Comparison of ENCODE assay signal across 12 cellular contexts in the genomic region with DNA sequence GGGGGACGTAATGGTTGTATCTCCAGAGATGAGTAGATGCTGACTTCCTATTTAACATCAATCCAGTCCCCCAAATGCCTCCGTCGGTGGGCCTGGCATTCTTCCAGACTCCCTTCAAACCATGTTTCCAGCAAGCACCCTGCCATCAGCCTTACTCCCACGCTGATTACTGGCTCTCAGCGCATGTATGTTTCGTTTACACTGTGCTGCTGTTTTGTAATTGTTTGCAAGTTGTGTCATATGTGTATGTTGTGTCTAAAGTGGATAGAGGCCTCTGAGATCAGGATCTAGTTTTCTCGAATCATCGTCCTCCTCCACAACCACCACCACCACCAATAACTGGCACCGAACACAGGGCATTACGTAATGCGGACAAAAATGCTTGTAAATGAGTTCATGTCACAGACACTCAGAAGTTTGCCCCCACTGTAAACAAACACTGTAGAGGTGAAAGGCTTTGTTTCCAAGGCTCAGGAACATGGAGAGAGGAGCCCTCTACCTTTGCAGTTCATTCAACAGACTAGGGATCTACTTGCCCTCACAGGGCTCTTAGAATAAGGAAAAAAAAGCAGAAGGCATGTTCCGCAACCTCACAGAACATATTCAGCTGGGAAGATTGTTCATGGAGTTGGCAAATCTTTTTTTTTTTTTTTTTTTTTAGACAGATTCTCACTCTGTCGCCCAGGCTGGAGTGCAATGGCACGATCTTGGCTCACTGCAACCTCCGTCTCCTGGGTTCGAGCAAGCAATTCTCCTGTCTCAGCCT. TPM values are rescaled to one million over a fixed set of nuclear protein-coding genes. Genes with fewer than 3 reads are reported as not detected.
A peak's percentile ranks its signal among the peaks of the same experiment; 100 is the strongest.
DNase-seq lines count a peak whose midpoint lies in the region; ATAC-seq, FAIRE-seq and TF ChIP-seq lines count a peak whose summit lies in the region.
"Had no signal": no experiment of that assay in that cellular context is flagged by ENCODE, and none has a peak within 500 bp of the region (broad histone marks: within the 10 kb centered on the region; RNA-seq: fewer than 3 reads in every experiment).

No MANE protein-coding gene starts in this region.

- no peaks in the 10 kb centered on the region for H3K9me3 ChIP-seq in A549
- H3K9me3 ChIP-seq in HepG2 (ENCODE audit: low read length): no peaks in the 10 kb centered on the region
- H3K9me3 ChIP-seq in MM.1S (replicated peaks; ENCODE audit: insufficient read depth, low read length): no peaks in the 10 kb centered on the region
- H3K9me3 ChIP-seq in ovary: no peaks in the 10 kb centered on the region

- intact Hi-C loops in HepG2 (cut with micrococcal nuclease; ENCODE audit: unreplicated experiment): no loop called here
- intact Hi-C loops in ovary (cut with DNase I): loop anchor here in 1 of 4 donors (5.0 kb wide), 1 partner anchor 157 kb away; no protein-coding TSS in a partner anchor

- POLR2A ChIA-PET in A549 (lab: Yijun Ruan, JAX) (no interaction called here), WTC11 (lab: Charles Lee) (interaction anchor here (0.7 kb wide), 1 partner anchor 685 kb away, joined by 5 read pairs; no protein-coding TSS in a partner anchor), HepG2 (lab: Yijun Ruan, JAX) (interaction anchor here (0.7 to 0.8 kb wide), 2 partner anchors 9 to 37 kb away, joined by 3 to 4 read pairs; no protein-coding TSS in a partner anchor)

- no peak for TF ChIP-seq POLR2A in A549 (IDR thresholded peaks at IDR 0.05; ENCODE audit: low read length)
- TF ChIP-seq POLR2A in HepG2 (IDR thresholded peaks at IDR 0.05; ENCODE audit: insufficient read depth in 1 of 2, low read depth in 2 of 2, low read length in 2 of 2): no peak
- TF ChIP-seq POLR2A in ovary (IDR thresholded peaks at IDR 0.05): no peak

- no peak; the same call in 2 of the 3 replicates for TF ChIP-seq CTCF in A549 (IDR thresholded peaks at IDR 0.05)
- TF ChIP-seq CTCF in WTC11 (IDR thresholded peaks at IDR 0.05): no peak
- peak; percentile 30; the same call in 1 of the 2 replicates for TF ChIP-seq CTCF in HepG2 (CRISPR knock-in tag; IDR thresholded peaks at IDR 0.05)
- TF ChIP-seq CTCF in MM.1S (IDR thresholded peaks at IDR 0.05; ENCODE audit: low read length): no peak
- TF ChIP-seq CTCF in GM10266 (IDR thresholded peaks at IDR 0.05; ENCODE audit: control insufficient read depth, insufficient read depth, low read depth, missing control alignments): no peak
- no peak for TF ChIP-seq CTCF in ovary (IDR thresholded peaks at IDR 0.05)

- H3K79me2 ChIP-seq in HepG2 (ENCODE audit: insufficient read depth, low read length) (no peaks in the 10 kb centered on the region), MM.1S (ENCODE audit: low read length) (no peaks in the 10 kb centered on the region)

- peaks cover 7% of the 10 kb centered on the region; the same call in 1 of the 2 replicates for H3F3A ChIP-seq in MM.1S (ENCODE audit: insufficient read depth, low read length)

- no peak overlapping the region for H3K4me3 Mint-ChIP-seq in WTC11
- H3K4me3 Mint-ChIP-seq: CD8-positive, alpha-beta T cell had no signal

- H3K27me3 ChIP-seq in HepG2 (ENCODE audit: control insufficient read depth in 1 of 2, insufficient read depth in 2 of 2, low read length in 2 of 2): no peaks in the 10 kb centered on the region
- no peaks in the 10 kb centered on the region for H3K27me3 ChIP-seq in MM.1S (replicated peaks; ENCODE audit: insufficient read depth, low read length)
- no peaks in the 10 kb centered on the region for H3K27me3 ChIP-seq in ovary
- H3K27me3 ChIP-seq: foreskin keratinocyte had no signal

- peaks cover 47% of the 10 kb centered on the region for H3K4me1 Mint-ChIP-seq in WTC11

- H3K27me3 Mint-ChIP-seq in WTC11 (ENCODE audit: low read depth): peaks cover 5% of the 10 kb centered on the region

- peak overlapping the region; percentile 57; the same call in 1 of the 2 replicates for H3K27ac Mint-ChIP-seq in WTC11
- H3K27ac Mint-ChIP-seq: CD8-positive, alpha-beta T cell had no signal

- peaks cover 62% of the 10 kb centered on the region for H3K4me1 ChIP-seq in A549
- H3K4me1 ChIP-seq in HepG2 (ENCODE audit: insufficient read depth, low read length): peaks cover 69% of the 10 kb centered on the region
- peaks cover 6% of the 10 kb centered on the region for H3K4me1 ChIP-seq in MM.1S (ENCODE audit: low read length)
- H3K4me1 ChIP-seq in ovary (ENCODE audit: insufficient read depth): peaks cover 3% of the 10 kb centered on the region

- ATAC-seq in A549 (peak; percentile 41 to 57), WTC11 (no peak), HepG2 (peak; percentile 15; the same call in 1 of the 3 replicates), HG03354 (IDR thresholded peaks at IDR 0.05; ENCODE audit: poor library complexity, severe bottlenecking, unreplicated experiment) (no peak)
- ATAC-seq: CD8-positive, alpha-beta T cell; foreskin keratinocyte had no signal

- H4K20me1 ChIP-seq in HepG2 (ENCODE audit: insufficient read depth, low read length) (no peaks in the 10 kb centered on the region), MM.1S (ENCODE audit: insufficient read depth, low read length) (no peaks in the 10 kb centered on the region)

- no peak overlapping the region for H3K4me3 ChIP-seq in A549
- H3K4me3 ChIP-seq in HepG2 (replicated peaks in 1 of 3; ENCODE audit: insufficient read depth in 1 of 3, low read depth in 2 of 3, low read length in 3 of 3): peak overlapping the region in 1 of 3 experiments; percentile 7; a peak in 1 of 6 replicates
- no peak overlapping the region for H3K4me3 ChIP-seq in MM.1S (ENCODE audit: low read length)
- no peak overlapping the region for H3K4me3 ChIP-seq in ovary

- no peak overlapping the region for H3K9ac ChIP-seq in HepG2 (ENCODE audit: insufficient read depth, low read depth, low read length)
- no peak overlapping the region for H3K9ac ChIP-seq in MM.1S (ENCODE audit: low read length)

- H3K9me3 Mint-ChIP-seq in WTC11: no peaks in the 10 kb centered on the region
- H3K9me3 Mint-ChIP-seq: CD8-positive, alpha-beta T cell had no signal

- TF ChIP-seq EP300 in A549 (IDR thresholded peaks at IDR 0.05) (peak; percentile 85; a peak in 3 of 5 replicates), HepG2 (IDR thresholded peaks at IDR 0.05; ENCODE audit: low read depth in 2 of 2, low read length in 2 of 2) (no peak; a peak in 1 of 4 replicates), HepG2 (CRISPR knock-in tag; IDR thresholded peaks at IDR 0.05; ENCODE audit: borderline replicate concordance) (no peak), ovary (IDR thresholded peaks at IDR 0.05) (no peak)

- no peaks in the 10 kb centered on the region for H3K9me2 ChIP-seq in MM.1S (replicated peaks; ENCODE audit: insufficient read depth, low read length)

- DNase-seq in A549 (ENCODE audit: low read depth in 1 of 2, low spot score in 1 of 2): peak; percentile 62 to 96
- peak; percentile 92 for DNase-seq in HT-29 (ENCODE audit: low spot score)
- DNase-seq in WTC11 (ENCODE audit: low spot score): no peak
- DNase-seq in HepG2 (ENCODE audit: low spot score): peak; percentile 80
- no peak for DNase-seq in MM.1S
- no peak for DNase-seq in GM10266 (ENCODE audit: extremely low spot score)
- no peak for DNase-seq in ovary
- DNase-seq: activated CD4-positive, CD25-positive, alpha-beta regulatory T cell; CD8-positive, alpha-beta T cell; stimulated activated CD4-positive, alpha-beta T cell treated with anti-CD3 and anti-CD28 coated beads, Interleukin-4, amount 100 ng/mL, for 24 hours had no signal

- FAIRE-seq in A549 (lab: Jason Lieb, UNC): peak; percentile 87
- peak; percentile 58 for FAIRE-seq in HepG2 (lab: Jason Lieb, UNC)

- peak overlapping the region; percentile 70 to 77 for H3K27ac ChIP-seq in A549
- H3K27ac ChIP-seq in HepG2 (ENCODE audit: extremely low read length, insufficient read depth, low read length): no peak overlapping the region
- no peak overlapping the region for H3K27ac ChIP-seq in MM.1S (ENCODE audit: low read length)
- H3K27ac ChIP-seq in ovary: no peak overlapping the region
- H3K27ac ChIP-seq: foreskin keratinocyte had no signal

- H3K4me2 ChIP-seq in A549: peak overlapping the region; percentile 66
- H3K4me2 ChIP-seq in HepG2 (ENCODE audit: low read depth, low read length): peak overlapping the region; percentile 54
- no peak overlapping the region for H3K4me2 ChIP-seq in MM.1S (ENCODE audit: low read depth, low read length)

- H3K36me3 ChIP-seq in HepG2 (replicated peaks in 1 of 2; ENCODE audit: control insufficient read depth in 1 of 2, insufficient read depth in 2 of 2, low read length in 2 of 2): no peaks in the 10 kb centered on the region
- H3K36me3 ChIP-seq in MM.1S (replicated peaks; ENCODE audit: insufficient read depth, low read length): no peaks in the 10 kb centered on the region
- no peaks in the 10 kb centered on the region for H3K36me3 ChIP-seq in ovary

- TF ChIP-seq RAD21 in A549 (conservative IDR thresholded peaks at IDR 0.05 in 1 of 2, IDR thresholded peaks at IDR 0.05 in 1 of 2) (peak in 1 of 2 experiments; percentile 54; a peak in 2 of 5 replicates), HepG2 (CRISPR knock-in tag; IDR thresholded peaks at IDR 0.05) (no peak)

- H2AFZ ChIP-seq in HepG2 (ENCODE audit: low read length): no peak overlapping the region
- H2AFZ ChIP-seq in MM.1S (ENCODE audit: low read length): no peak overlapping the region

- H3K36me3 Mint-ChIP-seq in WTC11: no peaks in the 10 kb centered on the region
- H3K36me3 Mint-ChIP-seq: CD8-positive, alpha-beta T cell had no signal

- CTCF ChIA-PET in A549 (lab: Yijun Ruan, JAX) (interaction anchor here (0.7 to 17.4 kb wide), 7 partner anchors 12 to 256 kb away, joined by 3 to 732 read pairs (median 4); a partner anchor contains a TSS), WTC11 (lab: Charles Lee) (interaction anchor here (0.7 kb wide), 1 partner anchor 76 kb away, joined by 7 read pairs; no protein-coding TSS in a partner anchor), HepG2 (lab: Yijun Ruan, JAX; ENCODE audit: low intra/inter-chr PET ratio, low total read pairs) (interaction anchor here (1.4 kb wide), 1 partner anchor 12 kb away, joined by 3 read pairs; no protein-coding TSS in a partner anchor)

- in situ Hi-C loops in HepG2 (cut with HindIII; ENCODE audit: extremely low pct_ligation_motif_present, low pct_unique_long_range_greater_than_20kb): no loop called here

- no TSS peak for BruUV-seq in HepG2 (replicated peaks; lab: Mats Ljungman, UMichigan)

- 35% methylated on average over 16 of the region's 16 CpGs for WGBS in A549 (ENCODE audit: missing lambda C conversion rate)
- WGBS in HepG2 (ENCODE audit: low lambda C conversion rate): 8% methylated on average over 16 of the region's 16 CpGs
- WGBS in ovary, 3 donors: 63 to 65% (median 63%) methylated on average over 16 of the region's 16 CpGs

RNA-seq across cellular contexts. Expression of a gene that starts 46.1 kb away (rescaled TPM):
- polyA plus RNA-seq in A549 (2011; rRNA removed) (45.3 and 61.0 TPM in 2 replicates), A549 (2017; fragmentation: RNase III; extraction: RNeasy Plus Mini Kit Qiagen cat#74134 plus additional on column Dnase treatment) (39.2 to 55.6 TPM (median 47.1 TPM) in 3 replicates), HepG2 (2011; rRNA removed) (17.0 and 31.8 TPM in 2 replicates), ovary (10 to 100 TPM; 12.4 to 24.4 TPM)
- 70.7 and 85.3 TPM in 2 replicates for polyA plus RNA-seq in A549 (2012; cell fraction: cytosol; rRNA removed)
- 165 and 233 TPM in 2 replicates for polyA plus RNA-seq in A549 (2012; cell fraction: nucleus; rRNA removed)
- 66.1 and 79.1 TPM in 2 replicates for polyA minus RNA-seq in A549 (2011; rRNA and poly(A)+ RNA removed)
- total RNA-seq in HT-29 (2014; rRNA removed; shearing (Covaris generic)): 198 and 272 TPM in 2 replicates
- total RNA-seq in WTC11 (2021) (50.1 to 53.3 TPM (median 50.2 TPM) in 3 replicates), HepG2 (2016; rRNA removed; fragmentation: Illumina TruSeq; extraction: Trizol) (1.3 and 2.1 TPM in 2 replicates), ovary (10 to 100 TPM; 25.3 to 83.8 (median 51.0) TPM)
- 2.8 and 3.6 TPM in 2 replicates for total RNA-seq in HepG2 (2016; cell fraction: cytosol; rRNA removed; fragmentation: Illumina TruSeq; extraction: Trizol; ENCODE audit: low read depth)
- total RNA-seq in HepG2 (2016; cell fraction: insoluble cytoplasmic fraction; rRNA removed; fragmentation: Illumina TruSeq; extraction: Trizol): 1.8 and 2.7 TPM in 2 replicates
- total RNA-seq in HepG2 (2016; cell fraction: membrane; rRNA removed; fragmentation: Illumina TruSeq; extraction: Trizol): 1.5 and 1.8 TPM in 2 replicates
- 4.4 and 5.3 TPM in 2 replicates for total RNA-seq in HepG2 (2016; cell fraction: nucleus; rRNA removed; fragmentation: Illumina TruSeq; extraction: Trizol)
- polyA plus RNA-seq in HepG2 (2011; cell fraction: cytosol; rRNA removed): 11.3 and 13.8 TPM in 2 replicates
- polyA plus RNA-seq in HepG2 (2011; cell fraction: nucleus; rRNA removed): 63.8 and 71.1 TPM in 2 replicates
- 11.2 and 22.4 TPM in 2 replicates for polyA plus RNA-seq in HepG2 (2012)
- 0.40 and 0.47 TPM in 2 replicates for polyA plus RNA-seq in HepG2 (2016; cell fraction: cytosol; fragmentation: Illumina TruSeq; extraction: Trizol; ENCODE audit: low read depth)
- polyA plus RNA-seq in HepG2 (2016; cell fraction: insoluble cytoplasmic fraction; fragmentation: Illumina TruSeq; extraction: Trizol; ENCODE audit: low read depth): 2.0 and 2.2 TPM in 2 replicates
- polyA plus RNA-seq in HepG2 (2016; cell fraction: membrane; fragmentation: Illumina TruSeq; extraction: Trizol; ENCODE audit: low read depth): 0.70 and 1.2 TPM in 2 replicates
- 14.4 and 14.8 TPM in 2 replicates for polyA plus RNA-seq in HepG2 (2016; cell fraction: nucleus; fragmentation: Illumina TruSeq; extraction: Trizol; ENCODE audit: insufficient read depth, low read depth)
- 42.2 and 71.8 TPM in 2 replicates for polyA minus RNA-seq in HepG2 (2011; rRNA and poly(A)+ RNA removed; ENCODE audit: low replicate concordance)
- 25.4 and 35.9 TPM in 2 replicates for polyA minus RNA-seq in HepG2 (2011; cell fraction: cytosol; rRNA and poly(A)+ RNA removed)
- polyA minus RNA-seq in HepG2 (2011; cell fraction: nucleus; rRNA and poly(A)+ RNA removed): 35.4 and 39.4 TPM in 2 replicates

RNA-seq across cellular contexts. Expression of a gene that starts 52.8 kb away (rescaled TPM):
- polyA plus RNA-seq in A549 (2011; rRNA removed): 31.8 and 37.7 TPM in 2 replicates
- polyA plus RNA-seq in A549 (2012; cell fraction: cytosol; rRNA removed): 32.9 and 45.4 TPM in 2 replicates
- 39.0 and 45.7 TPM in 2 replicates for polyA plus RNA-seq in A549 (2012; cell fraction: nucleus; rRNA removed)
- 29.9 to 32.8 TPM (median 32.2 TPM) in 3 replicates for polyA plus RNA-seq in A549 (2017; fragmentation: RNase III; extraction: RNeasy Plus Mini Kit Qiagen cat#74134 plus additional on column Dnase treatment)
- 55.3 and 58.2 TPM in 2 replicates for polyA minus RNA-seq in A549 (2011; rRNA and poly(A)+ RNA removed)
- 177 and 202 TPM in 2 replicates for total RNA-seq in HT-29 (2014; rRNA removed; shearing (Covaris generic))
- total RNA-seq in WTC11 (2021): 53.3 to 80.3 TPM (median 72.3 TPM) in 3 replicates
- total RNA-seq in HepG2 (2016; rRNA removed; fragmentation: Illumina TruSeq; extraction: Trizol): 120 and 121 TPM in 2 replicates
- total RNA-seq in HepG2 (2016; cell fraction: cytosol; rRNA removed; fragmentation: Illumina TruSeq; extraction: Trizol; ENCODE audit: low read depth): 37.5 and 39.4 TPM in 2 replicates
- total RNA-seq in HepG2 (2016; cell fraction: insoluble cytoplasmic fraction; rRNA removed; fragmentation: Illumina TruSeq; extraction: Trizol): 108 and 124 TPM in 2 replicates
- total RNA-seq in HepG2 (2016; cell fraction: membrane; rRNA removed; fragmentation: Illumina TruSeq; extraction: Trizol): 87.3 and 98.2 TPM in 2 replicates
- total RNA-seq in HepG2 (2016; cell fraction: nucleus; rRNA removed; fragmentation: Illumina TruSeq; extraction: Trizol): 50.6 and 54.5 TPM in 2 replicates
- 132 and 145 TPM in 2 replicates for polyA plus RNA-seq in HepG2 (2011; rRNA removed)
- polyA plus RNA-seq in HepG2 (2011; cell fraction: cytosol; rRNA removed): 85.2 and 137 TPM in 2 replicates
- 62.9 and 78.0 TPM in 2 replicates for polyA plus RNA-seq in HepG2 (2011; cell fraction: nucleus; rRNA removed)
- 57.4 and 73.4 TPM in 2 replicates for polyA plus RNA-seq in HepG2 (2012)
- polyA plus RNA-seq in HepG2 (2016; cell fraction: cytosol; fragmentation: Illumina TruSeq; extraction: Trizol; ENCODE audit: low read depth): 63.2 and 73.9 TPM in 2 replicates
- 130 and 145 TPM in 2 replicates for polyA plus RNA-seq in HepG2 (2016; cell fraction: insoluble cytoplasmic fraction; fragmentation: Illumina TruSeq; extraction: Trizol; ENCODE audit: low read depth)
- polyA plus RNA-seq in HepG2 (2016; cell fraction: membrane; fragmentation: Illumina TruSeq; extraction: Trizol; ENCODE audit: low read depth): 84.9 and 106 TPM in 2 replicates
- polyA plus RNA-seq in HepG2 (2016; cell fraction: nucleus; fragmentation: Illumina TruSeq; extraction: Trizol; ENCODE audit: insufficient read depth, low read depth): 97.9 and 110 TPM in 2 replicates
- polyA minus RNA-seq in HepG2 (2011; rRNA and poly(A)+ RNA removed; ENCODE audit: low replicate concordance): 34.4 and 160 TPM in 2 replicates
- polyA minus RNA-seq in HepG2 (2011; cell fraction: cytosol; rRNA and poly(A)+ RNA removed): 67.1 and 76.1 TPM in 2 replicates
- 14.7 and 18.4 TPM in 2 replicates for polyA minus RNA-seq in HepG2 (2011; cell fraction: nucleus; rRNA and poly(A)+ RNA removed)
- total RNA-seq in ovary: 10 to 100 TPM; 13.7 to 44.6 (median 25.4) TPM
- polyA plus RNA-seq in ovary: 10 to 100 TPM; 21.3 to 27.4 TPM

Comparison
In these comparisons a context has a peak if more than half of its experiments do, and no peak if none do; other contexts are left out.
1. ATAC-seq: peak in A549 (2 of 2) and HepG2 (single experiment); none in WTC11 (single experiment) and HG03354 (single experiment).
2. DNase-seq: peak in A549 (2 of 2), HT-29 (single experiment) and HepG2 (single experiment); none in WTC11 (single experiment), MM.1S (single experiment), GM10266 (single experiment) and ovary (0 of 5).
3. H3K27ac ChIP-seq: peak in A549 (2 of 2); none in HepG2 (single experiment), MM.1S (single experiment) and ovary (0 of 2).